8 cellular contexts compared by ENCODE assay signal in genomic region chr15:39918688-39919385, GRCh38. TPM values are rescaled to one million over a fixed set of nuclear protein-coding genes. Genes with fewer than 3 reads are reported as not detected.
DNase-seq lines count a peak whose midpoint lies in the region; ATAC-seq and TF ChIP-seq lines count a peak whose summit lies in the region.

No MANE protein-coding gene starts in this region.

- peak overlapping the region; percentile 85 for H3K4me3 Mint-ChIP-seq in WTC11
- peak overlapping the region; percentile 81 for H3K4me3 Mint-ChIP-seq in glutamatergic neuron (ENCODE audit: unreplicated experiment)

- no peaks in the 10 kb centered on the region for H4K20me1 ChIP-seq in smooth muscle cell (ENCODE audit: low read depth)

- no peaks in the 10 kb centered on the region for H3K27me3 ChIP-seq in smooth muscle cell (ENCODE audit: low read depth)

- CTCF ChIA-PET in WTC11 (lab: Charles Lee): interaction anchor here (0.9 to 1.2 kb wide), 2 partner anchors 14 to 31 kb away, joined by 3 to 4 read pairs; no protein-coding TSS in a partner anchor

- no peak overlapping the region for H2AFZ ChIP-seq in smooth muscle cell (ENCODE audit: low read depth)

- H3F3A ChIP-seq in smooth muscle cell (ENCODE audit: low read depth): peaks cover 12% of the 10 kb centered on the region

- H3K4me1 ChIP-seq in smooth muscle cell (ENCODE audit: low read depth): peaks cover 17% of the 10 kb centered on the region

- POLR2A ChIA-PET in WTC11 (lab: Charles Lee): interaction anchor here (1.6 kb wide), 1 partner anchor 11 kb away, joined by 6 read pairs; no protein-coding TSS in a partner anchor

- no peaks in the 10 kb centered on the region for H3K27me3 Mint-ChIP-seq in WTC11 (ENCODE audit: low read depth)
- H3K27me3 Mint-ChIP-seq in glutamatergic neuron (ENCODE audit: unreplicated experiment): no peaks in the 10 kb centered on the region

- H3K4me2 ChIP-seq in smooth muscle cell: peak overlapping the region; percentile 81

- H3K9me3 ChIP-seq in smooth muscle cell (replicated peaks; ENCODE audit: low read depth): no peaks in the 10 kb centered on the region

- H3K9ac ChIP-seq in smooth muscle cell (ENCODE audit: low read depth): peak overlapping the region; percentile 78

- H3K9me3 Mint-ChIP-seq in WTC11 (peaks cover 12% of the 10 kb centered on the region), glutamatergic neuron (ENCODE audit: unreplicated experiment) (peaks cover 9% of the 10 kb centered on the region)

- DNase-seq in NCI-H82 (lab: John Stamatoyannopoulos, UW) (peak; percentile 12), NCI-H82 treated with DMSO at 0.1 percent for 48 hours (lab: John Stamatoyannopoulos, UW; ENCODE audit: unreplicated experiment) (no peak), WTC11 (ENCODE audit: low spot score) (no peak), glutamatergic neuron (no peak), smooth muscle cell (lab: John Stamatoyannopoulos, UW; ENCODE audit: unreplicated experiment) (no peak), NCI-H345 treated with DMSO at 0.1 percent for 48 hours (lab: John Stamatoyannopoulos, UW; ENCODE audit: unreplicated experiment) (no peak), COR-L47 (lab: John Stamatoyannopoulos, UW) (no peak)

- TF ChIP-seq CTCF in WTC11 (IDR thresholded peaks at IDR 0.05) (no peak), glutamatergic neuron (IDR thresholded peaks at IDR 0.05; ENCODE audit: partially characterized antibody, unreplicated experiment) (no peak), smooth muscle cell (IDR thresholded peaks at IDR 0.05; ENCODE audit: borderline replicate concordance, insufficient read depth, poor library complexity, severe bottlenecking) (no peak)

- H3K27ac Mint-ChIP-seq in WTC11 (peak overlapping the region; percentile 23), glutamatergic neuron (ENCODE audit: unreplicated experiment) (peak overlapping the region; percentile 5)

- peaks cover 37% of the 10 kb centered on the region for H3K36me3 Mint-ChIP-seq in WTC11
- H3K36me3 Mint-ChIP-seq in glutamatergic neuron (ENCODE audit: unreplicated experiment): no peaks in the 10 kb centered on the region

- peak overlapping the region; percentile 82 for H3K27ac ChIP-seq in smooth muscle cell (ENCODE audit: low read depth)

- ATAC-seq in WTC11: no peak
- no peak for ATAC-seq in HG03442 (IDR thresholded peaks at IDR 0.05; ENCODE audit: unreplicated experiment)

- H3K4me1 Mint-ChIP-seq in WTC11 (peaks cover 40% of the 10 kb centered on the region), glutamatergic neuron (ENCODE audit: low read depth, unreplicated experiment) (peaks cover 11% of the 10 kb centered on the region)

- peak overlapping the region; percentile 67 for H3K4me3 ChIP-seq in smooth muscle cell

- no peaks in the 10 kb centered on the region for H3K79me2 ChIP-seq in smooth muscle cell (ENCODE audit: low read depth)

- WGBS in smooth muscle cell (ENCODE audit: low lambda C conversion rate): 13% methylated on average over 13 of the region's 13 CpGs

- no peaks in the 10 kb centered on the region for H3K36me3 ChIP-seq in smooth muscle cell (ENCODE audit: low read depth)

TF ChIP-seq in WTC11, 78 proteins besides CTCF, POLR2A, EP300 and RAD21:
- TF ChIP-seq ZNF263 (CRISPR knock-in tag; IDR thresholded peaks at IDR 0.05; ENCODE audit: low read depth): no peak
- no peak for TF ChIP-seq USF1 (CRISPR knock-in tag; IDR thresholded peaks at IDR 0.05)
- no peak for TF ChIP-seq SMAD4 (CRISPR knock-in tag; IDR thresholded peaks at IDR 0.05)

RNA-seq across cellular contexts. Expression of gene GPR176, which starts 1.2 kb away (rescaled TPM):
- 117 to 131 TPM (median 127 TPM) in 3 replicates for total RNA-seq in WTC11 (2021)
- 15.9 TPM for total RNA-seq in glutamatergic neuron (ENCODE audit: unreplicated experiment)
- total RNA-seq in smooth muscle cell: 20.0 and 23.8 TPM in 2 replicates
- 17.0 and 22.4 TPM in 2 replicates for polyA plus RNA-seq in smooth muscle cell

RNA-seq across cellular contexts. Expression of gene EIF2AK4, which starts 15.1 kb away (rescaled TPM):
- total RNA-seq in WTC11 (2021): 89.1 to 93.2 TPM (median 90.7 TPM) in 3 replicates
- 17.7 TPM for total RNA-seq in glutamatergic neuron (ENCODE audit: unreplicated experiment)
- 56.5 and 59.0 TPM in 2 replicates for total RNA-seq in smooth muscle cell
- 69.2 and 72.9 TPM in 2 replicates for polyA plus RNA-seq in smooth muscle cell
